11 cellular contexts compared by ENCODE assay signal in the genomic region with DNA sequence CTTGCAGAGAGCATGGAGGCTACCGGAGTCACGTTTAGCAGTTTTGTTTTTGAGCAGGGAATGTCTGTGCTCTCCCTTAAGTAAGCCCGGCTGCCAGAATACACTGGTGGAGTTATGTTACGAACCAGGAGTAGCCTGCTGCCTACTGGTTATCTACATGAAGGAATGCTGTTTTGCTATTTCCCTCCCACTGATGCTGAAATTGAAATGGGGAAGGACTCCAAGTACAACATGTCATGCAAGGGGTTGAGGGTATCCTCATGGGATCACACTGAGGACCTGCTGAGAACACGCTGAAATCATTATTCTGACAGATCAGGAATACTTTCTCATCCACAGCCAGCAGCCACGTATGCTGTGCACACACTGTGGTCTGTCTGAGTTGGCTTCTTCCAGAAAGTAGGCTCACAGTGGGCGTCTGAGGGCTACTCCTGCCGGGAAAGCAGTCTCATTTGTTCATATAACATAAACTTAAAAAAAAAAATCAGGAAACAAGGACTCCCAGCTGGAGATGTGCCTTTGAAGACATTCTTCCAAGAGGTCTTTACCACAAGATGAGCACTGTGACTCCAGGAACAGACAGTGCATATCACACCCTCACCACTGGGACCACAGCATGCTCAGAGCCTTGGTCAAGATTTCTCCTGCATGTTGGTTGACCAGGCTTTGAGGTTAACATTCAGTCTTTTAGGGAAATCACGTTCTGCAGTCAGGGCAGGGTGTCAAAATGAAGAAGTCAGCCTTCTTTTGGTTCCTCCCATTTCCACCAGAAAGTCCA.
DNase-seq lines count a peak whose midpoint lies in the region; TF ChIP-seq lines count a peak whose summit lies in the region.
"Had no signal": no experiment of that assay in that cellular context is flagged by ENCODE, and none has a peak within 500 bp of the region (broad histone marks: within the 10 kb centered on the region; RNA-seq: fewer than 3 reads in every experiment).

No MANE protein-coding gene starts in this region.

- TF ChIP-seq EP300 in sigmoid colon (IDR thresholded peaks at IDR 0.05), result no peak

- no peaks in the 10 kb centered on the region for H3K36me3 ChIP-seq in right atrium auricular region
- no peaks in the 10 kb centered on the region for H3K36me3 ChIP-seq in sigmoid colon
- H3K36me3 ChIP-seq: colonic mucosa, spleen had no signal

- WGBS in sigmoid colon, 2 donors, result 69 to 85% methylated on average over 9 of the region's 9 CpGs

- H3K4me1 ChIP-seq in right atrium auricular region (peaks cover 0 to 5% of the 10 kb centered on the region in 2 donors), sigmoid colon (peaks cover 0 to 5% (median 0%) of the 10 kb centered on the region in 4 donors)
- H3K4me1 ChIP-seq: colonic mucosa had no signal

- DNase-seq in CD1c-positive myeloid dendritic cell (ENCODE audit: extremely low spot score) (peak; percentile 37), cardiac fibroblast (ENCODE audit: low read depth in 2 of 2) (peak; percentile 92 to 100), right atrium auricular region (ENCODE audit: low spot score) (peak; percentile 79), sigmoid colon (peak; percentile 81), NCI-H345 treated with DMSO at 0.1 percent for 48 hours (lab: John Stamatoyannopoulos, UW; ENCODE audit: unreplicated experiment) (no peak), NCI-H1105 (lab: John Stamatoyannopoulos, UW) (no peak), NCI-H1930 (lab: John Stamatoyannopoulos, UW) (no peak), GM19238 (ENCODE audit: insufficient read length, low spot score) (no peak)
- DNase-seq: colonic mucosa, spleen, T-helper 1 cell had no signal

- H3K9me3 ChIP-seq in right atrium auricular region (no peaks in the 10 kb centered on the region), sigmoid colon (no peaks in the 10 kb centered on the region)
- H3K9me3 ChIP-seq: colonic mucosa, spleen had no signal

- TF ChIP-seq POLR2A in sigmoid colon (IDR thresholded peaks at IDR 0.05), result no peak

- H3K27me3 ChIP-seq in right atrium auricular region, result no peaks in the 10 kb centered on the region
- no peaks in the 10 kb centered on the region for H3K27me3 ChIP-seq in sigmoid colon
- H3K27me3 ChIP-seq: colonic mucosa, spleen had no signal

- peak; percentile 1 for TF ChIP-seq CTCF in cardiac fibroblast (IDR thresholded peaks at IDR 0.05; ENCODE audit: low read depth, low read length)
- TF ChIP-seq CTCF in right atrium auricular region (IDR thresholded peaks at IDR 0.05), result no peak
- no peak for TF ChIP-seq CTCF in sigmoid colon (IDR thresholded peaks at IDR 0.05)

- no peak overlapping the region for H3K4me3 ChIP-seq in cardiac fibroblast (replicated peaks in 1 of 2; ENCODE audit: low read depth in 2 of 2, low read length in 2 of 2)
- no peak overlapping the region for H3K4me3 ChIP-seq in right atrium auricular region
- H3K4me3 ChIP-seq in sigmoid colon, result no peak overlapping the region
- H3K4me3 ChIP-seq: colonic mucosa, spleen had no signal

- H3K27ac ChIP-seq in right atrium auricular region (peak overlapping the region in 1 of 2 donors; percentile 43), sigmoid colon (peak overlapping the region in 3 of 4 donors; percentile 0 to 55 (median 24))
- H3K27ac ChIP-seq: colonic mucosa had no signal

- intact Hi-C loops in sigmoid colon (cut with DNase I), result no loop called here

Comparison
In these comparisons a context has a peak if more than half of its experiments do, and no peak if none do; other contexts are left out.
1. DNase-seq: peak in CD1c-positive myeloid dendritic cell (single experiment), cardiac fibroblast (2 of 2), right atrium auricular region (single experiment) and sigmoid colon (single experiment); none in NCI-H345 treated with DMSO at 0.1 percent for 48 hours (single experiment), NCI-H1105 (single experiment), NCI-H1930 (0 of 2) and GM19238 (single experiment).